Comparison of ENCODE assay signal across 9 cellular contexts in the genomic region with DNA sequence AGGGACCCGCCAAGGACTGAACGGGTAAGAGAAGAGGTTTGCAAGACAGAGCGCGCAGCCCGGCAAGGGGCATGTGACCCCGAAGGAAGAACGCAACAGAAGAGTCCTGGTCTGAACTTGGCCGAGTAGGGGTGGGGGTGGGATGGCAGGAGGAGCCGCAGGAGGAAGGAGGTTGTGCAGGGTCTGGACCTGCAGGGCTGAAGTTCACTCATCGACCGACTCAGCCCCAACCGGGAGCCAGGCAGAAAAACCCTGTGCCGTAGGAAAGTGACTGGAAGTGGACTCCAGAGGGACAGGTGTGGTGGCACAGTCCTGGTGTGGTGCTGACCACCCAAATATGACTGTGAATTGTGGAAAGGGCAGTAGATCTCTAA. TPM values are rescaled to one million over a fixed set of nuclear protein-coding genes. Genes with fewer than 3 reads are reported as not detected.
A peak's percentile ranks its signal among the peaks of the same experiment; 100 is the strongest.
DNase-seq lines count a peak whose midpoint lies in the region; ATAC-seq and TF ChIP-seq lines count a peak whose summit lies in the region.
"Had no signal": no experiment of that assay in that cellular context is flagged by ENCODE, and none has a peak within 500 bp of the region (broad histone marks: within the 10 kb centered on the region; RNA-seq: fewer than 3 reads in every experiment).

No MANE protein-coding gene starts in this region.

- H3K4me3 Mint-ChIP-seq in CD8-positive, alpha-beta T cell: peak overlapping the region; percentile 60
- peak overlapping the region; percentile 31 for H3K4me3 Mint-ChIP-seq in activated CD4-positive, alpha-beta memory T cell treated with anti-CD3 and anti-CD28 coated beads for 36 hours
- peak overlapping the region; percentile 53 for H3K4me3 Mint-ChIP-seq in progenitor cell of endocrine pancreas (ENCODE audit: low read depth)

- peaks cover 4% of the 10 kb centered on the region for H3K4me1 Mint-ChIP-seq in CD8-positive, alpha-beta T cell (ENCODE audit: low read depth)
- H3K4me1 Mint-ChIP-seq in activated CD4-positive, alpha-beta memory T cell treated with anti-CD3 and anti-CD28 coated beads for 36 hours (ENCODE audit: low read depth): peaks cover 6% of the 10 kb centered on the region
- peaks cover 1% of the 10 kb centered on the region for H3K4me1 Mint-ChIP-seq in progenitor cell of endocrine pancreas (ENCODE audit: low read depth)

- peak overlapping the region; percentile 28 for H3K4me3 ChIP-seq in CD8-positive, alpha-beta T cell (ENCODE audit: low read depth, low read length)
- H3K4me3 ChIP-seq in left ventricle myocardium inferior (peak overlapping the region; percentile 59), adrenal gland (peak overlapping the region in 1 of 4 donors; percentile 44)

- no peak for TF ChIP-seq CTCF in CD8-positive, alpha-beta T cell (IDR thresholded peaks at IDR 0.05)
- no peak for TF ChIP-seq CTCF in left ventricle myocardium inferior (IDR thresholded peaks at IDR 0.05; ENCODE audit: borderline replicate concordance)
- no peak for TF ChIP-seq CTCF in progenitor cell of endocrine pancreas (IDR thresholded peaks at IDR 0.05; ENCODE audit: unreplicated experiment)
- no peak for TF ChIP-seq CTCF in adrenal gland (IDR thresholded peaks at IDR 0.05)

- intact Hi-C loops in CD8-positive, alpha-beta T cell (cut with DNase I, micrococcal nuclease): no loop called here
- intact Hi-C loops in activated CD4-positive, alpha-beta memory T cell treated with anti-CD3 and anti-CD28 coated beads for 36 hours (cut with micrococcal nuclease): no loop called here
- intact Hi-C loops in left ventricle myocardium inferior (cut with micrococcal nuclease) (no loop called here), adrenal gland (cut with DNase I) (no loop called here)

- 39 to 47% (median 43%) methylated on average over 13 of the region's 13 CpGs for WGBS in adrenal gland, 4 donors

- no peak overlapping the region for H3K27ac ChIP-seq in CD8-positive, alpha-beta T cell (ENCODE audit: low read depth, low read length)
- peak overlapping the region; percentile 61 for H3K27ac ChIP-seq in left ventricle myocardium inferior (replicated peaks)
- peak overlapping the region in 1 of 5 donors; percentile 40 for H3K27ac ChIP-seq in adrenal gland
- H3K27ac ChIP-seq: cardiac muscle cell had no signal

- no peaks in the 10 kb centered on the region for H3K9me3 Mint-ChIP-seq in CD8-positive, alpha-beta T cell
- no peaks in the 10 kb centered on the region for H3K9me3 Mint-ChIP-seq in activated CD4-positive, alpha-beta memory T cell treated with anti-CD3 and anti-CD28 coated beads for 36 hours
- H3K9me3 Mint-ChIP-seq in progenitor cell of endocrine pancreas (ENCODE audit: low read depth): no peaks in the 10 kb centered on the region

- no peaks in the 10 kb centered on the region for H3K27me3 Mint-ChIP-seq in CD8-positive, alpha-beta T cell (ENCODE audit: low read depth)
- H3K27me3 Mint-ChIP-seq in activated CD4-positive, alpha-beta memory T cell treated with anti-CD3 and anti-CD28 coated beads for 36 hours: no peaks in the 10 kb centered on the region
- H3K27me3 Mint-ChIP-seq in progenitor cell of endocrine pancreas: peaks cover 36% of the 10 kb centered on the region

- no peak for DNase-seq in CD8-positive, alpha-beta T cell
- DNase-seq in activated CD4-positive, alpha-beta memory T cell treated with anti-CD3 and anti-CD28 coated beads for 36 hours: no peak
- DNase-seq in left ventricle myocardium inferior: no peak
- DNase-seq in progenitor cell of endocrine pancreas (ENCODE audit: low spot score, unreplicated experiment): no peak
- no peak for DNase-seq in COLO829 (ENCODE audit: low spot score)
- no peak for DNase-seq in adrenal gland

- H3K9me3 ChIP-seq in CD8-positive, alpha-beta T cell (ENCODE audit: low read length): no peaks in the 10 kb centered on the region
- H3K9me3 ChIP-seq in left ventricle myocardium inferior (replicated peaks): no peaks in the 10 kb centered on the region
- no peaks in the 10 kb centered on the region for H3K9me3 ChIP-seq in adrenal gland (replicated peaks in 1 of 3)

- POLR2A ChIA-PET in CD8-positive, alpha-beta T cell (lab: Charles Lee): interaction anchor here (1.6 to 1.8 kb wide), 2 partner anchors 16 to 29 kb away, joined by 4 read pairs; a partner anchor contains a TSS
- POLR2A ChIA-PET in activated CD4-positive, alpha-beta memory T cell treated with anti-CD3 and anti-CD28 coated beads for 36 hours (lab: Charles Lee): no interaction called here

- H3K27ac Mint-ChIP-seq in CD8-positive, alpha-beta T cell: no peak overlapping the region
- no peak overlapping the region for H3K27ac Mint-ChIP-seq in activated CD4-positive, alpha-beta memory T cell treated with anti-CD3 and anti-CD28 coated beads for 36 hours
- H3K27ac Mint-ChIP-seq in progenitor cell of endocrine pancreas: no peak overlapping the region

- CTCF ChIA-PET in CD8-positive, alpha-beta T cell (lab: Charles Lee): interaction anchor here (0.6 to 3.9 kb wide), 13 partner anchors 9 to 332 kb away, joined by 3 to 32 read pairs (median 6); a partner anchor contains a TSS
- CTCF ChIA-PET in activated CD4-positive, alpha-beta memory T cell treated with anti-CD3 and anti-CD28 coated beads for 36 hours (lab: Charles Lee): interaction anchor here (0.7 to 4.7 kb wide), 14 partner anchors 11 to 333 kb away, joined by 3 to 26 read pairs (median 6); a partner anchor contains a TSS

- no peak for ATAC-seq in CD8-positive, alpha-beta T cell
- ATAC-seq in GM21528 (IDR thresholded peaks at IDR 0.05; ENCODE audit: low FRiP score, unreplicated experiment): no peak
- no peak for ATAC-seq in activated CD4-positive, CD25-positive, alpha-beta regulatory T cell treated with anti-CD3 and anti-CD28 coated beads, Interleukin-2, amount 50 U/mL, for 24 hours

- no peaks in the 10 kb centered on the region for H3K4me1 ChIP-seq in CD8-positive, alpha-beta T cell (ENCODE audit: insufficient read depth, low read length)
- H3K4me1 ChIP-seq in left ventricle myocardium inferior: peaks cover 61% of the 10 kb centered on the region
- peaks cover 0 to 5% of the 10 kb centered on the region in 2 donors for H3K4me1 ChIP-seq in adrenal gland (replicated peaks in 1 of 2)

- no peaks in the 10 kb centered on the region for H3K36me3 ChIP-seq in CD8-positive, alpha-beta T cell (ENCODE audit: insufficient read depth, low read length)
- peaks cover 38% of the 10 kb centered on the region for H3K36me3 ChIP-seq in left ventricle myocardium inferior
- H3K36me3 ChIP-seq in adrenal gland (replicated peaks in 1 of 2): no peaks in the 10 kb centered on the region
- H3K36me3 ChIP-seq: cardiac muscle cell had no signal

- peaks cover 13% of the 10 kb centered on the region for H3K36me3 Mint-ChIP-seq in CD8-positive, alpha-beta T cell
- H3K36me3 Mint-ChIP-seq in activated CD4-positive, alpha-beta memory T cell treated with anti-CD3 and anti-CD28 coated beads for 36 hours: peaks cover 7% of the 10 kb centered on the region
- no peaks in the 10 kb centered on the region for H3K36me3 Mint-ChIP-seq in progenitor cell of endocrine pancreas (ENCODE audit: insufficient read depth)

- H3K27me3 ChIP-seq in CD8-positive, alpha-beta T cell (ENCODE audit: insufficient read depth, low read length): no peaks in the 10 kb centered on the region
- H3K27me3 ChIP-seq in left ventricle myocardium inferior (ENCODE audit: low read depth): peaks cover 28% of the 10 kb centered on the region
- H3K27me3 ChIP-seq in adrenal gland: no peaks in the 10 kb centered on the region

- no peak for TF ChIP-seq POLR2A in adrenal gland (IDR thresholded peaks at IDR 0.05)

RNA-seq across cellular contexts. Expression of a gene that starts 15.2 kb away (rescaled TPM):
- total RNA-seq in CD8-positive, alpha-beta T cell: 10 to 100 TPM in 1 of 2 experiments, 1 to 10 TPM in 1; 9.6 to 10.7 TPM
- total RNA-seq in activated CD4-positive, alpha-beta memory T cell treated with anti-CD3 and anti-CD28 coated beads for 36 hours: 10 to 100 TPM; 50.6 to 51.4 TPM
- total RNA-seq in left ventricle myocardium inferior (10.2 TPM), progenitor cell of endocrine pancreas (18.9 and 20.2 TPM in 2 replicates), adrenal gland (10 to 100 TPM; 17.6 to 31.5 (median 23.9) TPM)
- polyA plus RNA-seq in adrenal gland: 10 to 100 TPM in 2 of 3 donors, 1 to 10 TPM in 1; 4.4 to 42.1 (median 24.4) TPM

RNA-seq across cellular contexts. Expression of a gene that starts 19.9 kb away (rescaled TPM):
- total RNA-seq in CD8-positive, alpha-beta T cell: not detected
- total RNA-seq in activated CD4-positive, alpha-beta memory T cell treated with anti-CD3 and anti-CD28 coated beads for 36 hours: not detected
- total RNA-seq in left ventricle myocardium inferior (12.5 TPM), progenitor cell of endocrine pancreas (not detected in 2 replicates), adrenal gland (1 to 10 TPM; 3.4 to 9.3 (median 5.5) TPM)
- polyA plus RNA-seq in adrenal gland: 10 to 100 TPM in 1 of 3 donors, 1 to 10 TPM in 2; 1.5 to 10.9 (median 9.1) TPM
- polyA plus RNA-seq: cardiac muscle cell had no signal

RNA-seq across cellular contexts. Expression of a gene that starts 28.9 kb away (rescaled TPM):
- total RNA-seq in CD8-positive, alpha-beta T cell: under 1 TPM in 1 of 2 experiments, not detected in 1; 0.16 TPM
- total RNA-seq in activated CD4-positive, alpha-beta memory T cell treated with anti-CD3 and anti-CD28 coated beads for 36 hours: under 1 TPM in 1 of 2 experiments, not detected in 1; 0.17 TPM
- total RNA-seq in left ventricle myocardium inferior (0.33 TPM), progenitor cell of endocrine pancreas (1.7 and 1.9 TPM in 2 replicates), adrenal gland (1 to 10 TPM in 1 of 8 donors, under 1 TPM in 6, not detected in 1; 0.14 to 1.4 (median 0.26) TPM)
- polyA plus RNA-seq in adrenal gland: under 1 TPM in 2 of 3 donors, not detected in 1; 0.40 to 0.81 TPM

RNA-seq across cellular contexts. Expression of a gene that starts 34.2 kb away (rescaled TPM):
- 10 to 100 TPM; 23.2 to 24.1 TPM for total RNA-seq in CD8-positive, alpha-beta T cell
- 10 to 100 TPM; 50.1 to 51.9 TPM for total RNA-seq in activated CD4-positive, alpha-beta memory T cell treated with anti-CD3 and anti-CD28 coated beads for 36 hours
- total RNA-seq in left ventricle myocardium inferior: 70.7 TPM
- total RNA-seq in progenitor cell of endocrine pancreas: 49.6 and 53.8 TPM in 2 replicates
- total RNA-seq in adrenal gland: 100 to 1,000 TPM in 4 of 8 donors, 10 to 100 TPM in 4; 54.4 to 112 (median 102) TPM
- 10 to 100 TPM; 25.8 to 54.8 (median 41.8) TPM for polyA plus RNA-seq in adrenal gland

RNA-seq across cellular contexts. Expression of a gene that starts 40.0 kb away (rescaled TPM):
- under 1 TPM; 0.05 to 0.06 TPM for total RNA-seq in CD8-positive, alpha-beta T cell
- total RNA-seq in activated CD4-positive, alpha-beta memory T cell treated with anti-CD3 and anti-CD28 coated beads for 36 hours: under 1 TPM in 1 of 2 experiments, not detected in 1; 0.07 TPM
- total RNA-seq in left ventricle myocardium inferior (6.4 TPM), progenitor cell of endocrine pancreas (not detected in 2 replicates), adrenal gland (10 to 100 TPM; 17.3 to 47.2 (median 34.9) TPM)
- 10 to 100 TPM in 2 of 3 donors, 1 to 10 TPM in 1; 4.8 to 46.4 (median 25.7) TPM for polyA plus RNA-seq in adrenal gland
- total RNA-seq: cardiac muscle cell had no signal
- polyA plus RNA-seq: cardiac muscle cell had no signal
